1 cellular context compared by ENCODE assay signal in genomic region chr1:62285984-62286481, GRCh38.
TF ChIP-seq lines count a peak whose summit lies in the region.

No MANE protein-coding gene starts in this region.

TF ChIP-seq in HepG2, 621 proteins besides CTCF, POLR2A, EP300 and RAD21 (continued from another document and continues in another):
- TF ChIP-seq ZNF318 (CRISPR knock-in tag; IDR thresholded peaks at IDR 0.05): 0 out of 2 replicates have a peak, but pooled peaks have one; percentile 43
- 0 out of 2 replicates have a peak, but pooled peaks have one; percentile 11 for TF ChIP-seq KAT8 (CRISPR knock-in tag; IDR thresholded peaks at IDR 0.05)
- TF ChIP-seq ZXDC (CRISPR knock-in tag; IDR thresholded peaks at IDR 0.05): peak; percentile 76; the same call in 1 of the 2 replicates
- peak; percentile 87; the same call in 1 of the 2 replicates for TF ChIP-seq TFAP4 (IDR thresholded peaks at IDR 0.05; ENCODE audit: borderline replicate concordance, low read depth)
- TF ChIP-seq ZGPAT (CRISPR knock-in tag; IDR thresholded peaks at IDR 0.05): peak; percentile 43; the same call in 1 of the 2 replicates
- TF ChIP-seq ZNF263 (CRISPR knock-in tag; IDR thresholded peaks at IDR 0.05): peak; percentile 54; the same call in 1 of the 2 replicates
- 0 out of 2 replicates have a peak, but pooled peaks have one; percentile 53 for TF ChIP-seq PHF21A (CRISPR knock-in tag; IDR thresholded peaks at IDR 0.05)
- TF ChIP-seq RNF219 (CRISPR knock-in tag; IDR thresholded peaks at IDR 0.05): no peak
- peak; percentile 55; the same call in 1 of the 2 replicates for TF ChIP-seq FOXA3 (CRISPR knock-in tag; IDR thresholded peaks at IDR 0.05)
- no peak for TF ChIP-seq KDM5B (CRISPR knock-in tag; IDR thresholded peaks at IDR 0.05; ENCODE audit: borderline replicate concordance)
- no peak for TF ChIP-seq FOXA1 (IDR thresholded peaks at IDR 0.05)
- peak; percentile 70 for TF ChIP-seq FOXA1 (CRISPR knock-in tag; IDR thresholded peaks at IDR 0.05)
- TF ChIP-seq HDAC1 (CRISPR knock-in tag; IDR thresholded peaks at IDR 0.05): 0 out of 2 replicates have a peak, but pooled peaks have one; percentile 24
- no peak for TF ChIP-seq ZNF567 (CRISPR knock-in tag; IDR thresholded peaks at IDR 0.05; ENCODE audit: borderline replicate concordance)
- no peak for TF ChIP-seq MATR3 (CRISPR knock-in tag; IDR thresholded peaks at IDR 0.05)
- TF ChIP-seq BORCS8-MEF2B (CRISPR knock-in tag; IDR thresholded peaks at IDR 0.05): peak; percentile 20; the same call in 1 of the 2 replicates
- no peak for TF ChIP-seq ZNF451 (CRISPR knock-in tag; IDR thresholded peaks at IDR 0.05)
- TF ChIP-seq KMT2A (CRISPR knock-in tag; IDR thresholded peaks at IDR 0.05): peak; percentile 43; the same call in 1 of the 2 replicates
- 0 out of 2 replicates have a peak, but pooled peaks have one; percentile 24 for TF ChIP-seq ZFP91 (CRISPR knock-in tag; IDR thresholded peaks at IDR 0.05; ENCODE audit: borderline replicate concordance)
- TF ChIP-seq BHLHE40 (IDR thresholded peaks at IDR 0.05; ENCODE audit: low read length): peak; percentile 71
- peak; percentile 12; the same call in 1 of the 2 replicates for TF ChIP-seq ZMYM3 (CRISPR knock-in tag; IDR thresholded peaks at IDR 0.05)
- TF ChIP-seq ARID4A (CRISPR knock-in tag; IDR thresholded peaks at IDR 0.05; ENCODE audit: borderline replicate concordance): peak; percentile 54; the same call in 1 of the 2 replicates
- TF ChIP-seq ZNF34 (CRISPR knock-in tag; IDR thresholded peaks at IDR 0.05; ENCODE audit: borderline replicate concordance): 0 out of 2 replicates have a peak, but pooled peaks have one; percentile 52
- TF ChIP-seq TARDBP (CRISPR knock-in tag; IDR thresholded peaks at IDR 0.05): 0 out of 2 replicates have a peak, but pooled peaks have one; percentile 28
- TF ChIP-seq ZNF710 (CRISPR knock-in tag; IDR thresholded peaks at IDR 0.05; ENCODE audit: borderline replicate concordance): 0 out of 2 replicates have a peak, but pooled peaks have one; percentile 67
- 0 out of 2 replicates have a peak, but pooled peaks have one; percentile 23 for TF ChIP-seq GATAD1 (CRISPR knock-in tag; IDR thresholded peaks at IDR 0.05)
- TF ChIP-seq NR2F6 (IDR thresholded peaks at IDR 0.05): peak; percentile 83
- peak; percentile 84 for TF ChIP-seq NR2F6 (CRISPR knock-in tag; IDR thresholded peaks at IDR 0.05)
- no peak for TF ChIP-seq MYNN (CRISPR knock-in tag; IDR thresholded peaks at IDR 0.05; ENCODE audit: low read depth)
- no peak for TF ChIP-seq ZNF678 (CRISPR knock-in tag; IDR thresholded peaks at IDR 0.05)
